Comparison of ENCODE assay signal across 1 cellular context in genomic region chr7:139936760-139937310, GRCh38.
TF ChIP-seq lines count a peak whose summit lies in the region.

No MANE protein-coding gene starts in this region.

TF ChIP-seq in K562, 482 proteins besides CTCF, POLR2A, EP300 and RAD21 (continued from another document and continues in another):
- TF ChIP-seq, protein P1, sequence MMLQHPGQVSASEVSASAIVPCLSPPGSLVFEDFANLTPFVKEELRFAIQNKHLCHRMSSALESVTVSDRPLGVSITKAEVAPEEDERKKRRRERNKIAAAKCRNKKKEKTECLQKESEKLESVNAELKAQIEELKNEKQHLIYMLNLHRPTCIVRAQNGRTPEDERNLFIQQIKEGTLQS (IDR thresholded peaks at IDR 0.05), result peak; percentile 88
- TF ChIP-seq, protein P1 (CRISPR knock-in tag; conservative IDR thresholded peaks at IDR 0.05), result peak; percentile 96
- no peak for TF ChIP-seq RUNX1 (IDR thresholded peaks at IDR 0.05; ENCODE audit: low read depth)
- TF ChIP-seq PPARD (CRISPR knock-in tag; IDR thresholded peaks at IDR 0.05), result no peak
- TF ChIP-seq TCF7 (IDR thresholded peaks at IDR 0.05; ENCODE audit: borderline replicate concordance), result no peak
- no peak for TF ChIP-seq ERF (CRISPR knock-in tag; IDR thresholded peaks at IDR 0.05)
- no peak for TF ChIP-seq PRDM10 (IDR thresholded peaks at IDR 0.05; ENCODE audit: partially characterized antibody)
- TF ChIP-seq ZFP1 (CRISPR knock-in tag; IDR thresholded peaks at IDR 0.05), result no peak
- TF ChIP-seq CHAMP1 (IDR thresholded peaks at IDR 0.05), result no peak
- TF ChIP-seq NFATC3 (IDR thresholded peaks at IDR 0.05), result peak; percentile 94
- TF ChIP-seq POLR2H (tag; IDR thresholded peaks at IDR 0.05; ENCODE audit: low read depth), result no peak
- no peak for TF ChIP-seq HNRNPL (IDR thresholded peaks at IDR 0.05; ENCODE audit: low read depth, low read length)
- TF ChIP-seq CHD2 (IDR thresholded peaks at IDR 0.05; ENCODE audit: low read depth, low read length), result no peak
- peak; percentile 84 for TF ChIP-seq DPF2 (IDR thresholded peaks at IDR 0.05)
- TF ChIP-seq ZNF318 (IDR thresholded peaks at IDR 0.05; ENCODE audit: borderline replicate concordance in 1 of 2, low read depth in 1 of 2), result 0 out of 4 replicates have a peak, but pooled peaks of 1 of the 2 experiments have one; percentile 25
- no peak for TF ChIP-seq ELF1 (tag; IDR thresholded peaks at IDR 0.05)
- no peak for TF ChIP-seq ZNF764 (CRISPR knock-in tag; IDR thresholded peaks at IDR 0.05; ENCODE audit: low read depth)
- TF ChIP-seq BHLHE40 (IDR thresholded peaks at IDR 0.05; ENCODE audit: low read length), result no peak
- TF ChIP-seq TFAM (CRISPR knock-in tag; conservative IDR thresholded peaks at IDR 0.05), result no peak
- TF ChIP-seq, protein P2, sequence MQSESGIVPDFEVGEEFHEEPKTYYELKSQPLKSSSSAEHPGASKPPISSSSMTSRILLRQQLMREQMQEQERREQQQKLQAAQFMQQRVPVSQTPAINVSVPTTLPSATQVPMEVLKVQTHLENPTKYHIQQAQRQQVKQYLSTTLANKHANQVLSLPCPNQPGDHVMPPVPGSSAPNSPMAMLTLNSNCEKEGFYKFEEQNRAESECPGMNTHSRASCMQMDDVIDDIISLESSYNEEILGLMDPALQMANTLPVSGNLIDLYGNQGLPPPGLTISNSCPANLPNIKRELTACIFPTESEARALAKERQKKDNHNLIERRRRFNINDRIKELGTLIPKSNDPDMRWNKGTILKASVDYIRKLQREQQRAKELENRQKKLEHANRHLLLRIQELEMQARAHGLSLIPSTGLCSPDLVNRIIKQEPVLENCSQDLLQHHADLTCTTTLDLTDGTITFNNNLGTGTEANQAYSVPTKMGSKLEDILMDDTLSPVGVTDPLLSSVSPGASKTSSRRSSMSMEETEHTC (IDR thresholded peaks at IDR 0.05), result no peak
- peak; percentile 79 for TF ChIP-seq SMARCE1 (IDR thresholded peaks at IDR 0.05)
- no peak for TF ChIP-seq PBX2 (CRISPR knock-in tag; IDR thresholded peaks at IDR 0.05; ENCODE audit: low read depth)
- no peak for TF ChIP-seq PBX2 (tag; conservative IDR thresholded peaks at IDR 0.05; ENCODE audit: low read depth)
- peak; percentile 64; the same call in 1 of the 2 replicates for TF ChIP-seq SMARCC2 (IDR thresholded peaks at IDR 0.05; ENCODE audit: low read depth)
- TF ChIP-seq EP400 (IDR thresholded peaks at IDR 0.05), result no peak
- TF ChIP-seq, protein P3, sequence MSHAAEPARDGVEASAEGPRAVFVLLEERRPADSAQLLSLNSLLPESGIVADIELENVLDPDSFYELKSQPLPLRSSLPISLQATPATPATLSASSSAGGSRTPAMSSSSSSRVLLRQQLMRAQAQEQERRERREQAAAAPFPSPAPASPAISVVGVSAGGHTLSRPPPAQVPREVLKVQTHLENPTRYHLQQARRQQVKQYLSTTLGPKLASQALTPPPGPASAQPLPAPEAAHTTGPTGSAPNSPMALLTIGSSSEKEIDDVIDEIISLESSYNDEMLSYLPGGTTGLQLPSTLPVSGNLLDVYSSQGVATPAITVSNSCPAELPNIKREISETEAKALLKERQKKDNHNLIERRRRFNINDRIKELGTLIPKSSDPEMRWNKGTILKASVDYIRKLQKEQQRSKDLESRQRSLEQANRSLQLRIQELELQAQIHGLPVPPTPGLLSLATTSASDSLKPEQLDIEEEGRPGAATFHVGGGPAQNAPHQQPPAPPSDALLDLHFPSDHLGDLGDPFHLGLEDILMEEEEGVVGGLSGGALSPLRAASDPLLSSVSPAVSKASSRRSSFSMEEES (CRISPR knock-in tag; IDR thresholded peaks at IDR 0.05), result no peak
- no peak for TF ChIP-seq BMI1 (IDR thresholded peaks at IDR 0.05; ENCODE audit: low read length)
- TF ChIP-seq, protein P4, sequence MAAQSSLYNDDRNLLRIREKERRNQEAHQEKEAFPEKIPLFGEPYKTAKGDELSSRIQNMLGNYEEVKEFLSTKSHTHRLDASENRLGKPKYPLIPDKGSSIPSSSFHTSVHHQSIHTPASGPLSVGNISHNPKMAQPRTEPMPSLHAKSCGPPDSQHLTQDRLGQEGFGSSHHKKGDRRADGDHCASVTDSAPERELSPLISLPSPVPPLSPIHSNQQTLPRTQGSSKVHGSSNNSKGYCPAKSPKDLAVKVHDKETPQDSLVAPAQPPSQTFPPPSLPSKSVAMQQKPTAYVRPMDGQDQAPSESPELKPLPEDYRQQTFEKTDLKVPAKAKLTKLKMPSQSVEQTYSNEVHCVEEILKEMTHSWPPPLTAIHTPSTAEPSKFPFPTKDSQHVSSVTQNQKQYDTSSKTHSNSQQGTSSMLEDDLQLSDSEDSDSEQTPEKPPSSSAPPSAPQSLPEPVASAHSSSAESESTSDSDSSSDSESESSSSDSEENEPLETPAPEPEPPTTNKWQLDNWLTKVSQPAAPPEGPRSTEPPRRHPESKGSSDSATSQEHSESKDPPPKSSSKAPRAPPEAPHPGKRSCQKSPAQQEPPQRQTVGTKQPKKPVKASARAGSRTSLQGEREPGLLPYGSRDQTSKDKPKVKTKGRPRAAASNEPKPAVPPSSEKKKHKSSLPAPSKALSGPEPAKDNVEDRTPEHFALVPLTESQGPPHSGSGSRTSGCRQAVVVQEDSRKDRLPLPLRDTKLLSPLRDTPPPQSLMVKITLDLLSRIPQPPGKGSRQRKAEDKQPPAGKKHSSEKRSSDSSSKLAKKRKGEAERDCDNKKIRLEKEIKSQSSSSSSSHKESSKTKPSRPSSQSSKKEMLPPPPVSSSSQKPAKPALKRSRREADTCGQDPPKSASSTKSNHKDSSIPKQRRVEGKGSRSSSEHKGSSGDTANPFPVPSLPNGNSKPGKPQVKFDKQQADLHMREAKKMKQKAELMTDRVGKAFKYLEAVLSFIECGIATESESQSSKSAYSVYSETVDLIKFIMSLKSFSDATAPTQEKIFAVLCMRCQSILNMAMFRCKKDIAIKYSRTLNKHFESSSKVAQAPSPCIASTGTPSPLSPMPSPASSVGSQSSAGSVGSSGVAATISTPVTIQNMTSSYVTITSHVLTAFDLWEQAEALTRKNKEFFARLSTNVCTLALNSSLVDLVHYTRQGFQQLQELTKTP (IDR thresholded peaks at IDR 0.05; ENCODE audit: low read depth in 1 of 2, partially characterized antibody in 2 of 2), result no peak
- TF ChIP-seq NCOR1 (IDR thresholded peaks at IDR 0.05), result peak; percentile 67
- no peak for TF ChIP-seq HNRNPH1 (optimal IDR thresholded peaks at IDR 0.05; ENCODE audit: low read depth, low read length)
